8 cellular contexts compared by ENCODE assay signal in genomic region chr3:155871746-155872158, GRCh38. TPM values are rescaled to one million over a fixed set of nuclear protein-coding genes. Genes with fewer than 3 reads are reported as not detected.
DNase-seq lines count a peak whose midpoint lies in the region; ATAC-seq and TF ChIP-seq lines count a peak whose summit lies in the region.

No MANE protein-coding gene starts in this region.

- H3K27ac Mint-ChIP-seq in activated T-cell treated with anti-CD3 and anti-CD28 coated beads, Interleukin-2, amount 50 U/mL, for 72 hours: peak overlapping the region; percentile 95
- peak overlapping the region; percentile 85 for H3K27ac Mint-ChIP-seq in activated naive CD8-positive, alpha-beta T cell treated with anti-CD3 and anti-CD28 coated beads for 36 hours

- H3K4me1 Mint-ChIP-seq in activated T-cell treated with anti-CD3 and anti-CD28 coated beads, Interleukin-2, amount 50 U/mL, for 72 hours (ENCODE audit: low read depth): peaks cover 41% of the 10 kb centered on the region
- H3K4me1 Mint-ChIP-seq in activated naive CD8-positive, alpha-beta T cell treated with anti-CD3 and anti-CD28 coated beads for 36 hours: peaks cover 31% of the 10 kb centered on the region

- TF ChIP-seq CTCF in tibial artery (IDR thresholded peaks at IDR 0.05): no peak

- H3K27me3 ChIP-seq in layer of hippocampus (ENCODE audit: control insufficient read depth, insufficient read depth, low read length) (no peaks in the 10 kb centered on the region), tibial artery (no peaks in the 10 kb centered on the region)

- H3K4me1 ChIP-seq in tibial artery: peaks cover 0 to 51% (median 18%) of the 10 kb centered on the region in 4 donors

- H3K36me3 Mint-ChIP-seq in activated T-cell treated with anti-CD3 and anti-CD28 coated beads, Interleukin-2, amount 50 U/mL, for 72 hours (ENCODE audit: insufficient read depth in 2 of 2): peaks cover 3 to 5% of the 10 kb centered on the region in 2 donors
- H3K36me3 Mint-ChIP-seq in activated naive CD8-positive, alpha-beta T cell treated with anti-CD3 and anti-CD28 coated beads for 36 hours: peaks cover 10% of the 10 kb centered on the region

- intact Hi-C loops in tibial artery (cut with DNase I; ENCODE audit: low total_unique reads) (loop anchor here (5.0 kb wide), 1 partner anchor 64 kb away; the partner anchor contains the start of gene C3orf33), posterior vena cava (cut with DNase I) (loop anchor here (1.0 to 5.0 kb wide), 2 partner anchors 28 to 64 kb away; partner anchors contain the start of gene C3orf33 (in 1 of the 2))

- H3K4me3 Mint-ChIP-seq in activated T-cell treated with anti-CD3 and anti-CD28 coated beads, Interleukin-2, amount 50 U/mL, for 72 hours: peak overlapping the region; percentile 94 to 98
- peak overlapping the region; percentile 94 for H3K4me3 Mint-ChIP-seq in activated naive CD8-positive, alpha-beta T cell treated with anti-CD3 and anti-CD28 coated beads for 36 hours

- H3K9me3 ChIP-seq in tibial artery: no peaks in the 10 kb centered on the region

- H3K27ac ChIP-seq in layer of hippocampus (ENCODE audit: low read depth, low read length): peak overlapping the region; percentile 92
- H3K27ac ChIP-seq in tibial artery: peak overlapping the region; percentile 97 to 99

- ATAC-seq in activated T-cell treated with anti-CD3 and anti-CD28 coated beads, Interleukin-2, amount 50 U/mL, for 72 hours (replicated peaks in 1 of 2): no peak
- ATAC-seq in HG03066 (IDR thresholded peaks at IDR 0.05; ENCODE audit: low read depth, unreplicated experiment): peak; percentile 4

- peak overlapping the region; percentile 99 to 100 for H3K4me3 ChIP-seq in tibial artery

- no peak for DNase-seq in activated T-cell treated with anti-CD3 and anti-CD28 coated beads, Interleukin-2, amount 50 U/mL, for 72 hours
- DNase-seq in activated T-cell treated with anti-CD3 and anti-CD28 coated beads, Interleukin-2, amount 50 U/mL, for 48 hours: no peak
- DNase-seq in activated naive CD8-positive, alpha-beta T cell treated with anti-CD3 and anti-CD28 coated beads for 36 hours: no peak
- DNase-seq in tibial artery (no peak), posterior vena cava (ENCODE audit: low spot score) (no peak)
- DNase-seq in stimulated activated CD4-positive, alpha-beta T cell treated with anti-CD3 and anti-CD28 coated beads, Interleukin-1b, Interleukin-23, amount 100 ng/mL, for 48 hours: no peak

- H3K27me3 Mint-ChIP-seq in activated T-cell treated with anti-CD3 and anti-CD28 coated beads, Interleukin-2, amount 50 U/mL, for 72 hours (ENCODE audit: low read depth): no peaks in the 10 kb centered on the region
- H3K27me3 Mint-ChIP-seq in activated naive CD8-positive, alpha-beta T cell treated with anti-CD3 and anti-CD28 coated beads for 36 hours: no peaks in the 10 kb centered on the region

- no peaks in the 10 kb centered on the region for H3K9me3 Mint-ChIP-seq in activated T-cell treated with anti-CD3 and anti-CD28 coated beads, Interleukin-2, amount 50 U/mL, for 72 hours
- no peaks in the 10 kb centered on the region for H3K9me3 Mint-ChIP-seq in activated naive CD8-positive, alpha-beta T cell treated with anti-CD3 and anti-CD28 coated beads for 36 hours

- H3K36me3 ChIP-seq in tibial artery: peaks cover 0 to 4% (median 0%) of the 10 kb centered on the region in 3 donors

RNA-seq across cellular contexts. Expression of gene GMPS, which starts 1.3 kb away (rescaled TPM):
- 100 to 1,000 TPM; 126 to 147 TPM for total RNA-seq in activated T-cell treated with anti-CD3 and anti-CD28 coated beads, Interleukin-2, amount 50 U/mL, for 72 hours
- total RNA-seq in activated naive CD8-positive, alpha-beta T cell treated with anti-CD3 and anti-CD28 coated beads for 36 hours: 100 to 1,000 TPM; 157 TPM
- total RNA-seq in posterior vena cava: 10 to 100 TPM; 36.1 to 47.4 TPM

RNA-seq across cellular contexts. Expression of gene SLC33A1, which starts 17.5 kb away (rescaled TPM):
- 10 to 100 TPM; 30.0 to 39.5 TPM for total RNA-seq in activated T-cell treated with anti-CD3 and anti-CD28 coated beads, Interleukin-2, amount 50 U/mL, for 72 hours
- 10 to 100 TPM; 16.3 to 17.2 TPM for total RNA-seq in activated naive CD8-positive, alpha-beta T cell treated with anti-CD3 and anti-CD28 coated beads for 36 hours
- 10 to 100 TPM; 24.3 to 31.3 TPM for total RNA-seq in posterior vena cava
